21 cellular contexts compared by ENCODE assay signal in genomic region chr14:89402363-89402762, GRCh38.
"Had no signal": no experiment of that assay in that cellular context is flagged by ENCODE, and none has a peak within 500 bp of the region (broad histone marks: within the 10 kb centered on the region; RNA-seq: fewer than 3 reads in every experiment).

No MANE protein-coding gene starts in this region.

- ATAC-seq: foreskin keratinocyte; left lobe of liver; lower lobe of right lung; naive thymus-derived CD8-positive, alpha-beta T cell; psoas muscle had no signal

- H3K9me3 Mint-ChIP-seq: activated naive CD8-positive, alpha-beta T cell treated with anti-CD3 and anti-CD28 coated beads, Interleukin-2, amount 10 ng/mL, durations not matched to agents 7 days and 5 days; activated T-cell treated with anti-CD3 and anti-CD28 coated beads, Interleukin-2, amount 50 U/mL, for 24 hours; activated T-helper 2 cell treated with anti-CD3 and anti-CD28 coated beads, Interferon-gamma antibody, Interleukin-2, Interleukin-4, amounts not matched to agents 10 μg/mL and 5 μg/mL and 100 μg/mL, durations not matched to agents 14 hours and 24 hours and 36 hours; immature natural killer cell; naive thymus-derived CD8-positive, alpha-beta T cell; T-helper 2 cell treated with Interferon-gamma antibody and Interleukin-4, amounts not matched to agents 5 μg/mL and 100 μg/mL, for 36 hours had no signal

- H3K4me3 Mint-ChIP-seq: activated naive CD8-positive, alpha-beta T cell treated with anti-CD3 and anti-CD28 coated beads, Interleukin-2, amount 10 ng/mL, durations not matched to agents 7 days and 5 days; activated T-cell treated with anti-CD3 and anti-CD28 coated beads, Interleukin-2, amount 50 U/mL, for 24 hours; immature natural killer cell; T-helper 2 cell treated with Interferon-gamma antibody and Interleukin-4, amounts not matched to agents 5 μg/mL and 100 μg/mL, for 36 hours had no signal

- DNase-seq: activated CD4-positive, alpha-beta T cell treated with anti-CD3 and anti-CD28 coated beads for 1 hour; activated naive CD4-positive, alpha-beta T cell; activated naive CD8-positive, alpha-beta T cell treated with anti-CD3 and anti-CD28 coated beads, Interleukin-2, amount 10 ng/mL, durations not matched to agents 7 days and 5 days; activated T-cell treated with anti-CD3 and anti-CD28 coated beads, Interleukin-2, amount 50 U/mL, for 24 hours; amygdala; dermis blood vessel endothelial cell; effector CD8-positive, alpha-beta T cell; foreskin keratinocyte; immature natural killer cell; lower lobe of right lung; naive thymus-derived CD8-positive, alpha-beta T cell; ovary; psoas muscle; spleen; stimulated activated CD4-positive, alpha-beta T cell treated with anti-CD3 and anti-CD28 coated beads, Interleukin-4, amount 100 ng/mL, for 1 hour; stimulated activated naive CD4-positive, alpha-beta T cell treated with Interleukin-2 at 50 U/mL for 16 hours; SW 1271; WERI-Rb-1 had no signal

- H3K27me3 Mint-ChIP-seq: activated naive CD8-positive, alpha-beta T cell treated with anti-CD3 and anti-CD28 coated beads, Interleukin-2, amount 10 ng/mL, durations not matched to agents 7 days and 5 days; activated T-cell treated with anti-CD3 and anti-CD28 coated beads, Interleukin-2, amount 50 U/mL, for 24 hours; naive thymus-derived CD8-positive, alpha-beta T cell had no signal

- H3K27ac Mint-ChIP-seq: activated naive CD8-positive, alpha-beta T cell treated with anti-CD3 and anti-CD28 coated beads, Interleukin-2, amount 10 ng/mL, durations not matched to agents 7 days and 5 days; T-helper 2 cell treated with Interferon-gamma antibody and Interleukin-4, amounts not matched to agents 5 μg/mL and 100 μg/mL, for 36 hours had no signal
